Comparison of ENCODE assay signal across 1 cellular context in the genomic region with DNA sequence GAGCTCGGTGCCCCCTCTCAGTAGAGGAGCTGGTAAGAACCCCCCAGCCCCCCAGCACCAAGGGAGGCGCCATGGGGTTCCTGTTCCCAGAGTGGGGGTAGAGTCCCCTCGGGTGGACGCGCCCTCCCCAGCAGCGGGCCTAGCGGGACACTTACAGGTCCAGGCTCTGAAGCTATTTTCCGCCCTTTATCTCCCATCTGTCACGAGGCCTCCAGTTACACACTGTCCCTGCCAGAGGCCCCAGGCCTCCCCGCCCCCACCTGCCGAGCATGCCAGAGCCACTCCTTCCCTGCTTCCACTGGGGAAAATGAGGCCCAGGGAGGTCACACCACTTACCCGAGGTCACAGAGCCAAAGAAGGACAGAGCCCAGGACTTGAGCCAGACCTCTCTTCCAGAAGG.
TF ChIP-seq lines count a peak whose summit lies in the region.

No MANE protein-coding gene starts in this region.

TF ChIP-seq in K562, 482 proteins besides CTCF, POLR2A, EP300 and RAD21 (continued from another document):
- TF ChIP-seq GATA2 (CRISPR knock-in tag; IDR thresholded peaks at IDR 0.05) (peak; percentile 83), KLF6 (CRISPR knock-in tag; IDR thresholded peaks at IDR 0.05; ENCODE audit: borderline replicate concordance) (0 out of 2 replicates have a peak, but pooled peaks have one; percentile 41), RNF2 (IDR thresholded peaks at IDR 0.05) (peak; percentile 74; the same call in 1 of the 2 replicates), SOX6 (IDR thresholded peaks at IDR 0.05) (0 out of 2 replicates have a peak, but pooled peaks have one; percentile 16), SP1 (CRISPR knock-in tag; IDR thresholded peaks at IDR 0.05) (no peak), MEF2D (tag; conservative IDR thresholded peaks at IDR 0.05; ENCODE audit: low read depth) (peak; percentile 68; the same call in 1 of the 2 replicates), HMG20B (CRISPR knock-in tag; IDR thresholded peaks at IDR 0.05) (no peak), ZNF766 (CRISPR knock-in tag; conservative IDR thresholded peaks at IDR 0.05) (0 out of 2 replicates have a peak, but pooled peaks have one; percentile 37), ZNF644 (tag; IDR thresholded peaks at IDR 0.05; ENCODE audit: low read depth) (0 out of 2 replicates have a peak, but pooled peaks have one; percentile 27), ZFX (CRISPR knock-in tag; IDR thresholded peaks at IDR 0.05) (peak; percentile 82), KLF1 (tag; IDR thresholded peaks at IDR 0.05) (no peak), FOXJ2 (tag; IDR thresholded peaks at IDR 0.05) (peak; percentile 69; the same call in 1 of the 2 replicates), RBBP5 (IDR thresholded peaks at IDR 0.05; ENCODE audit: borderline replicate concordance, insufficient read depth, low read length, poor library complexity, severe bottlenecking) (peak; percentile 63), ZNF583 (CRISPR knock-in tag; IDR thresholded peaks at IDR 0.05) (0 out of 2 replicates have a peak, but pooled peaks have one; percentile 9)
- TF ChIP-seq, protein P1, sequence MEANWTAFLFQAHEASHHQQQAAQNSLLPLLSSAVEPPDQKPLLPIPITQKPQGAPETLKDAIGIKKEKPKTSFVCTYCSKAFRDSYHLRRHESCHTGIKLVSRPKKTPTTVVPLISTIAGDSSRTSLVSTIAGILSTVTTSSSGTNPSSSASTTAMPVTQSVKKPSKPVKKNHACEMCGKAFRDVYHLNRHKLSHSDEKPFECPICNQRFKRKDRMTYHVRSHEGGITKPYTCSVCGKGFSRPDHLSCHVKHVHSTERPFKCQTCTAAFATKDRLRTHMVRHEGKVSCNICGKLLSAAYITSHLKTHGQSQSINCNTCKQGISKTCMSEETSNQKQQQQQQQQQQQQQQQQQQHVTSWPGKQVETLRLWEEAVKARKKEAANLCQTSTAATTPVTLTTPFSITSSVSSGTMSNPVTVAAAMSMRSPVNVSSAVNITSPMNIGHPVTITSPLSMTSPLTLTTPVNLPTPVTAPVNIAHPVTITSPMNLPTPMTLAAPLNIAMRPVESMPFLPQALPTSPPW (CRISPR knock-in tag; IDR thresholded peaks at IDR 0.05): peak; percentile 51; the same call in 1 of the 2 replicates
- TF ChIP-seq, protein P2, sequence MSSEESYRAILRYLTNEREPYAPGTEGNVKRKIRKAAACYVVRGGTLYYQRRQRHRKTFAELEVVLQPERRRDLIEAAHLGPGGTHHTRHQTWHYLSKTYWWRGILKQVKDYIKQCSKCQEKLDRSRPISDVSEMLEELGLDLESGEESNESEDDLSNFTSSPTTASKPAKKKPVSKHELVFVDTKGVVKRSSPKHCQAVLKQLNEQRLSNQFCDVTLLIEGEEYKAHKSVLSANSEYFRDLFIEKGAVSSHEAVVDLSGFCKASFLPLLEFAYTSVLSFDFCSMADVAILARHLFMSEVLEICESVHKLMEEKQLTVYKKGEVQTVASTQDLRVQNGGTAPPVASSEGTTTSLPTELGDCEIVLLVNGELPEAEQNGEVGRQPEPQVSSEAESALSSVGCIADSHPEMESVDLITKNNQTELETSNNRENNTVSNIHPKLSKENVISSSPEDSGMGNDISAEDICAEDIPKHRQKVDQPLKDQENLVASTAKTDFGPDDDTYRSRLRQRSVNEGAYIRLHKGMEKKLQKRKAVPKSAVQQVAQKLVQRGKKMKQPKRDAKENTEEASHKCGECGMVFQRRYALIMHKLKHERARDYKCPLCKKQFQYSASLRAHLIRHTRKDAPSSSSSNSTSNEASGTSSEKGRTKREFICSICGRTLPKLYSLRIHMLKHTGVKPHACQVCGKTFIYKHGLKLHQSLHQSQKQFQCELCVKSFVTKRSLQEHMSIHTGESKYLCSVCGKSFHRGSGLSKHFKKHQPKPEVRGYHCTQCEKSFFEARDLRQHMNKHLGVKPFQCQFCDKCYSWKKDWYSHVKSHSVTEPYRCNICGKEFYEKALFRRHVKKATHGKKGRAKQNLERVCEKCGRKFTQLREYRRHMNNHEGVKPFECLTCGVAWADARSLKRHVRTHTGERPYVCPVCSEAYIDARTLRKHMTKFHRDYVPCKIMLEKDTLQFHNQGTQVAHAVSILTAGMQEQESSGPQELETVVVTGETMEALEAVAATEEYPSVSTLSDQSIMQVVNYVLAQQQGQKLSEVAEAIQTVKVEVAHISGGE (CRISPR knock-in tag; IDR thresholded peaks at IDR 0.05): no peak; a peak in 1 of 6 replicates
- TF ChIP-seq, protein P3, sequence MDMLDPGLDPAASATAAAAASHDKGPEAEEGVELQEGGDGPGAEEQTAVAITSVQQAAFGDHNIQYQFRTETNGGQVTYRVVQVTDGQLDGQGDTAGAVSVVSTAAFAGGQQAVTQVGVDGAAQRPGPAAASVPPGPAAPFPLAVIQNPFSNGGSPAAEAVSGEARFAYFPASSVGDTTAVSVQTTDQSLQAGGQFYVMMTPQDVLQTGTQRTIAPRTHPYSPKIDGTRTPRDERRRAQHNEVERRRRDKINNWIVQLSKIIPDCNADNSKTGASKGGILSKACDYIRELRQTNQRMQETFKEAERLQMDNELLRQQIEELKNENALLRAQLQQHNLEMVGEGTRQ (CRISPR knock-in tag; IDR thresholded peaks at IDR 0.05): peak; percentile 28
- TF ChIP-seq, protein P4, sequence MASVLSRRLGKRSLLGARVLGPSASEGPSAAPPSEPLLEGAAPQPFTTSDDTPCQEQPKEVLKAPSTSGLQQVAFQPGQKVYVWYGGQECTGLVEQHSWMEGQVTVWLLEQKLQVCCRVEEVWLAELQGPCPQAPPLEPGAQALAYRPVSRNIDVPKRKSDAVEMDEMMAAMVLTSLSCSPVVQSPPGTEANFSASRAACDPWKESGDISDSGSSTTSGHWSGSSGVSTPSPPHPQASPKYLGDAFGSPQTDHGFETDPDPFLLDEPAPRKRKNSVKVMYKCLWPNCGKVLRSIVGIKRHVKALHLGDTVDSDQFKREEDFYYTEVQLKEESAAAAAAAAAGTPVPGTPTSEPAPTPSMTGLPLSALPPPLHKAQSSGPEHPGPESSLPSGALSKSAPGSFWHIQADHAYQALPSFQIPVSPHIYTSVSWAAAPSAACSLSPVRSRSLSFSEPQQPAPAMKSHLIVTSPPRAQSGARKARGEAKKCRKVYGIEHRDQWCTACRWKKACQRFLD (CRISPR knock-in tag; IDR thresholded peaks at IDR 0.05): 0 out of 2 replicates have a peak, but pooled peaks have one; percentile 19
- TF ChIP-seq, protein P5, sequence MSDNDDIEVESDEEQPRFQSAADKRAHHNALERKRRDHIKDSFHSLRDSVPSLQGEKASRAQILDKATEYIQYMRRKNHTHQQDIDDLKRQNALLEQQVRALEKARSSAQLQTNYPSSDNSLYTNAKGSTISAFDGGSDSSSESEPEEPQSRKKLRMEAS (CRISPR knock-in tag; IDR thresholded peaks at IDR 0.05): no peak
- TF ChIP-seq, protein P6, sequence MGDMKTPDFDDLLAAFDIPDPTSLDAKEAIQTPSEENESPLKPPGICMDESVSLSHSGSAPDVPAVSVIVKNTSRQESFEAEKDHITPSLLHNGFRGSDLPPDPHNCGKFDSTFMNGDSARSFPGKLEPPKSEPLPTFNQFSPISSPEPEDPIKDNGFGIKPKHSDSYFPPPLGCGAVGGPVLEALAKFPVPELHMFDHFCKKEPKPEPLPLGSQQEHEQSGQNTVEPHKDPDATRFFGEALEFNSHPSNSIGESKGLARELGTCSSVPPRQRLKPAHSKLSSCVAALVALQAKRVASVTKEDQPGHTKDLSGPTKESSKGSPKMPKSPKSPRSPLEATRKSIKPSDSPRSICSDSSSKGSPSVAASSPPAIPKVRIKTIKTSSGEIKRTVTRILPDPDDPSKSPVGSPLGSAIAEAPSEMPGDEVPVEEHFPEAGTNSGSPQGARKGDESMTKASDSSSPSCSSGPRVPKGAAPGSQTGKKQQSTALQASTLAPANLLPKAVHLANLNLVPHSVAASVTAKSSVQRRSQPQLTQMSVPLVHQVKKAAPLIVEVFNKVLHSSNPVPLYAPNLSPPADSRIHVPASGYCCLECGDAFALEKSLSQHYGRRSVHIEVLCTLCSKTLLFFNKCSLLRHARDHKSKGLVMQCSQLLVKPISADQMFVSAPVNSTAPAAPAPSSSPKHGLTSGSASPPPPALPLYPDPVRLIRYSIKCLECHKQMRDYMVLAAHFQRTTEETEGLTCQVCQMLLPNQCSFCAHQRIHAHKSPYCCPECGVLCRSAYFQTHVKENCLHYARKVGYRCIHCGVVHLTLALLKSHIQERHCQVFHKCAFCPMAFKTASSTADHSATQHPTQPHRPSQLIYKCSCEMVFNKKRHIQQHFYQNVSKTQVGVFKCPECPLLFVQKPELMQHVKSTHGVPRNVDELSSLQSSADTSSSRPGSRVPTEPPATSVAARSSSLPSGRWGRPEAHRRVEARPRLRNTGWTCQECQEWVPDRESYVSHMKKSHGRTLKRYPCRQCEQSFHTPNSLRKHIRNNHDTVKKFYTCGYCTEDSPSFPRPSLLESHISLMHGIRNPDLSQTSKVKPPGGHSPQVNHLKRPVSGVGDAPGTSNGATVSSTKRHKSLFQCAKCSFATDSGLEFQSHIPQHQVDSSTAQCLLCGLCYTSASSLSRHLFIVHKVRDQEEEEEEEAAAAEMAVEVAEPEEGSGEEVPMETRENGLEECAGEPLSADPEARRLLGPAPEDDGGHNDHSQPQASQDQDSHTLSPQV (IDR thresholded peaks at IDR 0.05): 0 out of 2 replicates have a peak, but pooled peaks have one; percentile 19
- TF ChIP-seq, protein P7, sequence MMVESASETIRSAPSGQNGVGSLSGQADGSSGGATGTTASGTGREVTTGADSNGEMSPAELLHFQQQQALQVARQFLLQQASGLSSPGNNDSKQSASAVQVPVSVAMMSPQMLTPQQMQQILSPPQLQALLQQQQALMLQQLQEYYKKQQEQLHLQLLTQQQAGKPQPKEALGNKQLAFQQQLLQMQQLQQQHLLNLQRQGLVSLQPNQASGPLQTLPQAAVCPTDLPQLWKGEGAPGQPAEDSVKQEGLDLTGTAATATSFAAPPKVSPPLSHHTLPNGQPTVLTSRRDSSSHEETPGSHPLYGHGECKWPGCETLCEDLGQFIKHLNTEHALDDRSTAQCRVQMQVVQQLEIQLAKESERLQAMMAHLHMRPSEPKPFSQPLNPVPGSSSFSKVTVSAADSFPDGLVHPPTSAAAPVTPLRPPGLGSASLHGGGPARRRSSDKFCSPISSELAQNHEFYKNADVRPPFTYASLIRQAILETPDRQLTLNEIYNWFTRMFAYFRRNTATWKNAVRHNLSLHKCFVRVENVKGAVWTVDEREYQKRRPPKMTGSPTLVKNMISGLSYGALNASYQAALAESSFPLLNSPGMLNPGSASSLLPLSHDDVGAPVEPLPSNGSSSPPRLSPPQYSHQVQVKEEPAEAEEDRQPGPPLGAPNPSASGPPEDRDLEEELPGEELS (CRISPR knock-in tag; IDR thresholded peaks at IDR 0.05; ENCODE audit: borderline replicate concordance): no peak
